Comparison of ENCODE assay signal across 20 cellular contexts in the genomic region with DNA sequence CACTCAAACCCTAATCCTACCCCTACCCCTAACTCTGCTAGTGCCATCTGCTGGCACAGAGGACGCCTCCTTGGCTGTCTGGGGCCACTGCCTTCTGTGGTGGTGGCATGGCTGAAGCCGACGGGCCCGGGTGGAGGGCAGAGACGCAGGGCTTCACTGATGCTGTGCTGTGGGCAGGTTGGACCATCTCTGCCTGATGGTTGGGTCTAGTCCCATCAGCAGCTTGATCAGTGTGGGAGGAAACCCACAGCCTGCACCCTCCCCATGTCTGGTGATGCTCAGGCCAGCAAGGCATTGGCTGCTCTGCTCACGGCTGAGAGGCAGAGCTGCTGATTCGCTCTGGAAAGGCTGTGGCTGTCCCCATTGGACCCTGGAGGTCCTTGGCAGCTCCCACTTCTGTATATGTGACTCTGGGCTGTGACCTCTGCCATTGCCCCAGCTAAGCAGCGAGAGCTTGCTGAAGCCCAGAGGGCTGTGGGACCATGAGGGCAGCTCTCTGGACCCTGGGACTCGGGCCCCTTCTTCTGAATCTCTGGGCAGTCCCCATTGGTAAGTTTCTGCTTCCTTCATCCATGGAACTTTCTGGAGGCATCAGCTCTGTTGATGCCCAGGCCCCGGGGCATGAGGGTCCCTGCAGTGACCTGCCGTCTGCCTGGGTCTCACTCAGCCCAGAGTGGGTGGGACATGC. TPM values are rescaled to one million over a fixed set of nuclear protein-coding genes. Genes with fewer than 3 reads are reported as not detected.
DNase-seq lines count a peak whose midpoint lies in the region; ATAC-seq lines count a peak whose summit lies in the region.
"Had no signal": no experiment of that assay in that cellular context is flagged by ENCODE, and none has a peak within 500 bp of the region (broad histone marks: within the 10 kb centered on the region; RNA-seq: fewer than 3 reads in every experiment).

A gene (plus strand): TSS at position 430 of the 688 bp plus-strand sequence. CDS start 53 bp downstream, at position 483.

- H3K27ac ChIP-seq in KOPT-K1 (ENCODE audit: low read depth, low read length, poor library complexity, severe bottlenecking), result peak within 1 kb of the TSS; percentile 83
- H3K27ac ChIP-seq in trophoblast cell (ENCODE audit: low read depth, low read length), result no peak within 1 kb of the TSS
- H3K27ac ChIP-seq: esophagus squamous epithelium, tibial nerve had no signal

- H2AFZ ChIP-seq in trophoblast cell (ENCODE audit: insufficient read depth, low read length, poor library complexity), result no peak within 1 kb of the TSS

- H4K8ac ChIP-seq in trophoblast cell (ENCODE audit: low read depth, low read length), result no peak within 1 kb of the TSS

- no peak within 1 kb of the TSS for H2AK5ac ChIP-seq in trophoblast cell (ENCODE audit: low read length)

- H3K9me3 ChIP-seq in KOPT-K1 (ENCODE audit: insufficient read depth, low read length, poor library complexity, severe bottlenecking) (peaks cover 8% of the 10 kb centered on the region), trophoblast cell (ENCODE audit: insufficient read depth, low read depth, low read length) (peaks cover 56% of the 10 kb centered on the region)

- H3K27ac Mint-ChIP-seq in activated CD4-positive, alpha-beta T cell treated with anti-CD3 and anti-CD28 coated beads, Interleukin-2, amount 10 ng/mL, durations not matched to agents 7 days and 5 days, result no peak within 1 kb of the TSS
- H3K27ac Mint-ChIP-seq in activated CD8-positive, alpha-beta T cell treated with anti-CD3 and anti-CD28 coated beads, Interleukin-2, amount 10 ng/mL, durations not matched to agents 7 days and 5 days, result no peak within 1 kb of the TSS
- H3K27ac Mint-ChIP-seq in immature natural killer cell, result no peak within 1 kb of the TSS
- H3K27ac Mint-ChIP-seq: activated CD4-positive, alpha-beta T cell treated with anti-CD3 and anti-CD28 coated beads, Interleukin-2, amount 10 ng/mL, durations not matched to agents 24 days and 14 days; activated naive CD4-positive, alpha-beta T cell treated with anti-CD3 and anti-CD28 coated beads, Interleukin-2, amount 10 ng/mL, durations not matched to agents 7 days and 5 days; CD14-positive monocyte had no signal

- no peak within 1 kb of the TSS for H3K4me2 ChIP-seq in trophoblast cell (ENCODE audit: low read length)

- H3K27me3 ChIP-seq in trophoblast cell (ENCODE audit: insufficient read depth, low read length), result no peaks in the 10 kb centered on the region
- H3K27me3 ChIP-seq: esophagus squamous epithelium, tibial nerve had no signal

- WGBS in trophoblast cell (ENCODE audit: extremely low coverage, insufficient coverage, insufficient read length), result no CpG with 5 or more reads among the region's 11 CpGs

- H3K9ac ChIP-seq in trophoblast cell (ENCODE audit: low read length), result peak within 1 kb of the TSS; percentile 54

- H3K79me1 ChIP-seq in trophoblast cell (ENCODE audit: low read length), result no peaks in the 10 kb centered on the region

- H3K4me3 Mint-ChIP-seq in activated CD4-positive, alpha-beta T cell treated with anti-CD3 and anti-CD28 coated beads, Interleukin-2, amount 10 ng/mL, durations not matched to agents 7 days and 5 days, result peak within 1 kb of the TSS; percentile 42
- no peak within 1 kb of the TSS for H3K4me3 Mint-ChIP-seq in activated CD8-positive, alpha-beta T cell treated with anti-CD3 and anti-CD28 coated beads, Interleukin-2, amount 10 ng/mL, durations not matched to agents 7 days and 5 days
- no peak within 1 kb of the TSS for H3K4me3 Mint-ChIP-seq in immature natural killer cell
- H3K4me3 Mint-ChIP-seq: activated CD4-positive, alpha-beta T cell treated with anti-CD3 and anti-CD28 coated beads, Interleukin-2, amount 10 ng/mL, durations not matched to agents 24 days and 14 days; activated naive CD4-positive, alpha-beta T cell treated with anti-CD3 and anti-CD28 coated beads, Interleukin-2, amount 10 ng/mL, durations not matched to agents 7 days and 5 days; CD14-positive monocyte had no signal

- H2BK120ac ChIP-seq in trophoblast cell (ENCODE audit: insufficient read depth, low read length, poor library complexity), result no peak within 1 kb of the TSS

- H2BK5ac ChIP-seq in trophoblast cell (ENCODE audit: low read depth, low read length, poor library complexity), result no peak within 1 kb of the TSS

- H3K4me1 Mint-ChIP-seq in activated CD4-positive, alpha-beta T cell treated with anti-CD3 and anti-CD28 coated beads, Interleukin-2, amount 10 ng/mL, durations not matched to agents 7 days and 5 days, result no peaks in the 10 kb centered on the region
- H3K4me1 Mint-ChIP-seq in activated CD8-positive, alpha-beta T cell treated with anti-CD3 and anti-CD28 coated beads, Interleukin-2, amount 10 ng/mL, durations not matched to agents 7 days and 5 days (ENCODE audit: low read depth), result no peaks in the 10 kb centered on the region
- no peaks in the 10 kb centered on the region for H3K4me1 Mint-ChIP-seq in immature natural killer cell
- H3K4me1 Mint-ChIP-seq: activated CD4-positive, alpha-beta T cell treated with anti-CD3 and anti-CD28 coated beads, Interleukin-2, amount 10 ng/mL, durations not matched to agents 24 days and 14 days; activated naive CD4-positive, alpha-beta T cell treated with anti-CD3 and anti-CD28 coated beads, Interleukin-2, amount 10 ng/mL, durations not matched to agents 7 days and 5 days; CD14-positive monocyte had no signal

- no peak within 1 kb of the TSS for H2BK12ac ChIP-seq in trophoblast cell (ENCODE audit: low read length)

- peaks cover 9% of the 10 kb centered on the region for H3K9me3 Mint-ChIP-seq in activated CD4-positive, alpha-beta T cell treated with anti-CD3 and anti-CD28 coated beads, Interleukin-2, amount 10 ng/mL, durations not matched to agents 7 days and 5 days
- peaks cover 8% of the 10 kb centered on the region for H3K9me3 Mint-ChIP-seq in activated CD8-positive, alpha-beta T cell treated with anti-CD3 and anti-CD28 coated beads, Interleukin-2, amount 10 ng/mL, durations not matched to agents 7 days and 5 days (ENCODE audit: insufficient read depth)
- peaks cover 1 to 12% (median 9%) of the 10 kb centered on the region in 6 donors for H3K9me3 Mint-ChIP-seq in immature natural killer cell

- POLR2A ChIA-PET in activated CD4-positive, alpha-beta T cell treated with anti-CD3 and anti-CD28 coated beads, Interleukin-2, amount 10 ng/mL, durations not matched to agents 7 days and 5 days (lab: Charles Lee), result no interaction called here
- POLR2A ChIA-PET in activated CD8-positive, alpha-beta T cell treated with anti-CD3 and anti-CD28 coated beads, Interleukin-2, amount 10 ng/mL, durations not matched to agents 7 days and 5 days (lab: Charles Lee), result no interaction called here

- peaks cover 5% of the 10 kb centered on the region for H3K27me3 Mint-ChIP-seq in activated CD4-positive, alpha-beta T cell treated with anti-CD3 and anti-CD28 coated beads, Interleukin-2, amount 10 ng/mL, durations not matched to agents 7 days and 5 days
- H3K27me3 Mint-ChIP-seq in activated CD8-positive, alpha-beta T cell treated with anti-CD3 and anti-CD28 coated beads, Interleukin-2, amount 10 ng/mL, durations not matched to agents 7 days and 5 days (ENCODE audit: low read depth), result peaks cover 9% of the 10 kb centered on the region
- H3K27me3 Mint-ChIP-seq in immature natural killer cell (ENCODE audit: low read depth in 3 of 3), result peaks cover 0 to 1% (median under 1%) of the 10 kb centered on the region in 3 donors
- H3K27me3 Mint-ChIP-seq: activated CD4-positive, alpha-beta T cell treated with anti-CD3 and anti-CD28 coated beads, Interleukin-2, amount 10 ng/mL, durations not matched to agents 24 days and 14 days; activated naive CD4-positive, alpha-beta T cell treated with anti-CD3 and anti-CD28 coated beads, Interleukin-2, amount 10 ng/mL, durations not matched to agents 7 days and 5 days had no signal

- no peak within 1 kb of the TSS for H4K91ac ChIP-seq in trophoblast cell (ENCODE audit: low read depth, low read length)

- ATAC-seq in activated CD8-positive, alpha-beta T cell treated with anti-CD3 and anti-CD28 coated beads, Interleukin-2, amount 10 ng/mL, durations not matched to agents 7 days and 5 days, result peak; percentile 33
- no peak for ATAC-seq in HG03135 (IDR thresholded peaks at IDR 0.05; ENCODE audit: unreplicated experiment)
- no peak for ATAC-seq in HG03378 (IDR thresholded peaks at IDR 0.05; ENCODE audit: unreplicated experiment)
- ATAC-seq: HCT116 had no signal

- no peaks in the 10 kb centered on the region for H3K36me3 Mint-ChIP-seq in activated CD4-positive, alpha-beta T cell treated with anti-CD3 and anti-CD28 coated beads, Interleukin-2, amount 10 ng/mL, durations not matched to agents 7 days and 5 days (ENCODE audit: low read depth)
- peaks cover 5% of the 10 kb centered on the region for H3K36me3 Mint-ChIP-seq in activated CD8-positive, alpha-beta T cell treated with anti-CD3 and anti-CD28 coated beads, Interleukin-2, amount 10 ng/mL, durations not matched to agents 7 days and 5 days (ENCODE audit: low read depth)
- peaks cover 1 to 7% (median 1%) of the 10 kb centered on the region in 3 donors for H3K36me3 Mint-ChIP-seq in immature natural killer cell
- H3K36me3 Mint-ChIP-seq: CD14-positive monocyte had no signal

- peaks cover 27% of the 10 kb centered on the region; the same call in 1 of the 2 replicates for H3K36me3 ChIP-seq in KOPT-K1 (ENCODE audit: insufficient read depth, low read length)
- no peaks in the 10 kb centered on the region for H3K36me3 ChIP-seq in trophoblast cell (ENCODE audit: control insufficient read depth in 1 of 2, insufficient read depth in 2 of 2, low read length in 2 of 2)
- H3K36me3 ChIP-seq: esophagus squamous epithelium had no signal

- H3K23ac ChIP-seq in trophoblast cell (ENCODE audit: low read length), result no peak within 1 kb of the TSS

- H3K4me3 ChIP-seq in trophoblast cell (ENCODE audit: low read depth, low read length), result no peak within 1 kb of the TSS
- H3K4me3 ChIP-seq: esophagus squamous epithelium, tibial nerve had no signal

- CTCF ChIA-PET in activated CD4-positive, alpha-beta T cell treated with anti-CD3 and anti-CD28 coated beads, Interleukin-2, amount 10 ng/mL, durations not matched to agents 7 days and 5 days (lab: Charles Lee), result interaction anchor here (1.5 to 1.7 kb wide), 2 partner anchors 11 to 13 kb away, joined by 3 to 4 read pairs; no protein-coding TSS in a partner anchor
- CTCF ChIA-PET in activated CD8-positive, alpha-beta T cell treated with anti-CD3 and anti-CD28 coated beads, Interleukin-2, amount 10 ng/mL, durations not matched to agents 7 days and 5 days (lab: Charles Lee), result interaction anchor here (1.6 kb wide), 2 partner anchors 15 to 16 kb away, joined by 4 read pairs; no protein-coding TSS in a partner anchor

- H3K14ac ChIP-seq in trophoblast cell (ENCODE audit: low read length), result no peak within 1 kb of the TSS

- no peak within 1 kb of the TSS for H3K18ac ChIP-seq in trophoblast cell (ENCODE audit: low read length)

- no peak within 1 kb of the TSS for H3K4ac ChIP-seq in trophoblast cell (ENCODE audit: low read depth, low read length)

- no peaks in the 10 kb centered on the region for H3K79me2 ChIP-seq in trophoblast cell (ENCODE audit: control insufficient read depth, insufficient read depth, low read length, poor library complexity)

- no peaks in the 10 kb centered on the region for H3K4me1 ChIP-seq in trophoblast cell (ENCODE audit: control insufficient read depth in 1 of 2, insufficient read depth in 2 of 2, low read length in 2 of 2)
- H3K4me1 ChIP-seq: esophagus squamous epithelium, tibial nerve had no signal

- no peak within 1 kb of the TSS for H4K12ac ChIP-seq in trophoblast cell (ENCODE audit: low read depth, low read length)

- DNase-seq in activated CD4-positive, alpha-beta T cell treated with anti-CD3 and anti-CD28 coated beads, Interleukin-2, amount 10 ng/mL, durations not matched to agents 7 days and 5 days, result no peak
- no peak for DNase-seq in activated CD4-positive, alpha-beta T cell treated with anti-CD3 and anti-CD28 coated beads, Interleukin-2, amount 50 U/mL, for 4 hours
- no peak for DNase-seq in activated CD8-positive, alpha-beta T cell treated with anti-CD3 and anti-CD28 coated beads, Interleukin-2, amount 10 ng/mL, durations not matched to agents 7 days and 5 days
- no peak for DNase-seq in trophoblast cell
- DNase-seq in immature natural killer cell, result no peak
- DNase-seq: activated CD4-positive, alpha-beta T cell treated with anti-CD3 and anti-CD28 coated beads, Interleukin-2, amount 10 ng/mL, durations not matched to agents 24 days and 14 days; activated naive CD4-positive, alpha-beta T cell treated with anti-CD3 and anti-CD28 coated beads, Interleukin-2, amount 10 ng/mL, durations not matched to agents 7 days and 5 days; EL; esophagus squamous epithelium; glutamatergic neuron; mesendoderm; NCI-H1105 treated with DMSO at 0.1 percent for 48 hours; stimulated activated CD4-positive, alpha-beta T cell treated with anti-CD3 and anti-CD28 coated beads, Interleukin-2, amount 100 ng/mL, for 48 hours had no signal

RNA-seq across cellular contexts. Expression of the gene that starts here (rescaled TPM):
- total RNA-seq in activated CD4-positive, alpha-beta T cell treated with anti-CD3 and anti-CD28 coated beads, Interleukin-2, amount 10 ng/mL, durations not matched to agents 7 days and 5 days, result 1 to 10 TPM; 3.7 to 4.5 TPM
- 1 to 10 TPM; 2.0 to 2.7 TPM for total RNA-seq in activated CD8-positive, alpha-beta T cell treated with anti-CD3 and anti-CD28 coated beads, Interleukin-2, amount 10 ng/mL, durations not matched to agents 7 days and 5 days
- polyA plus RNA-seq in trophoblast cell (2013), result 0.35 and 0.36 TPM in 2 replicates
- under 1 TPM in 2 of 3 donors, not detected in 1; 0.20 to 0.74 TPM for polyA plus RNA-seq in immature natural killer cell
- total RNA-seq: A172 had no signal
- polyA plus RNA-seq: CD14-positive monocyte had no signal
